22 cellular contexts compared by ENCODE assay signal in genomic region chr4:55080174-55080865, GRCh38. TPM values are rescaled to one million over a fixed set of nuclear protein-coding genes. Genes with fewer than 3 reads are reported as not detected.
DNase-seq lines count a peak whose midpoint lies in the region; ATAC-seq and TF ChIP-seq lines count a peak whose summit lies in the region.
"Had no signal": no experiment of that assay in that cellular context is flagged by ENCODE, and none has a peak within 500 bp of the region (broad histone marks: within the 10 kb centered on the region; RNA-seq: fewer than 3 reads in every experiment).

No MANE protein-coding gene starts in this region.

- CTCF ChIA-PET in activated naive CD4-positive, alpha-beta T cell treated with anti-CD3 and anti-CD28 coated beads for 36 hours (lab: Charles Lee), result no interaction called here

- peak; percentile 3 for DNase-seq in HS-5 (ENCODE audit: low read depth)
- peak; percentile 38 for DNase-seq in brain microvascular endothelial cell
- DNase-seq in left ventricle myocardium superior, result no peak
- DNase-seq in gastrocnemius medialis, result no peak
- DNase-seq in activated naive CD4-positive, alpha-beta T cell treated with anti-CD3 and anti-CD28 coated beads for 36 hours, result no peak
- DNase-seq in activated T-cell treated with anti-CD3 and anti-CD28 coated beads, Interleukin-2, amount 50 U/mL, for 1 hour, result no peak
- no peak for DNase-seq in posterior vena cava (ENCODE audit: low spot score)
- DNase-seq: activated CD4-positive, alpha-beta T cell treated with anti-CD3 and anti-CD28 coated beads, Interleukin-2, amount 50 U/mL, for 1 hour; foreskin keratinocyte; Karpas-422; NCI-H1436 treated with DMSO at 0.1 percent for 48 hours; NCI-H510A; nucleus accumbens had no signal

- no peaks in the 10 kb centered on the region for H3K9me3 Mint-ChIP-seq in activated naive CD4-positive, alpha-beta T cell treated with anti-CD3 and anti-CD28 coated beads for 36 hours
- H3K9me3 Mint-ChIP-seq: activated T-helper 1 cell treated with anti-CD3 and anti-CD28 coated beads, Interleukin-12 subunit alpha, Interleukin-12 subunit beta, Interleukin-2, Interleukin-4 antibody, amounts not matched to agents 30 ng/mL and 10 ng/mL and 1 ng/mL, durations not matched to agents 14 hours and 24 hours and 36 hours; dendritic cell treated with granulocyte-macrophage colony-stimulating factor and Interleukin-4, amounts not matched to agents 40 ng/mL and 50 ng/mL, for 4 days had no signal

- no peak overlapping the region for H3K27ac Mint-ChIP-seq in activated naive CD4-positive, alpha-beta T cell treated with anti-CD3 and anti-CD28 coated beads for 36 hours
- H3K27ac Mint-ChIP-seq: activated T-helper 1 cell treated with anti-CD3 and anti-CD28 coated beads, Interleukin-12 subunit alpha, Interleukin-12 subunit beta, Interleukin-2, Interleukin-4 antibody, amounts not matched to agents 30 ng/mL and 10 ng/mL and 1 ng/mL, durations not matched to agents 14 hours and 24 hours and 36 hours; CD14-positive monocyte; dendritic cell treated with granulocyte-macrophage colony-stimulating factor and Interleukin-4, amounts not matched to agents 40 ng/mL and 50 ng/mL, for 4 days had no signal

- TF ChIP-seq CTCF in brain microvascular endothelial cell (IDR thresholded peaks at IDR 0.05; ENCODE audit: low read depth, low read length, missing control alignments) (no peak), gastrocnemius medialis (IDR thresholded peaks at IDR 0.05 in 4 of 5, conservative IDR thresholded peaks at IDR 0.05 in 1 of 5) (no peak)

- intact Hi-C loops in left ventricle myocardium superior (cut with micrococcal nuclease), result no loop called here
- intact Hi-C loops in gastrocnemius medialis (cut with DNase I; ENCODE audit: low total_unique reads), result no loop called here
- intact Hi-C loops in activated naive CD4-positive, alpha-beta T cell treated with anti-CD3 and anti-CD28 coated beads for 36 hours (cut with micrococcal nuclease), result no loop called here
- intact Hi-C loops in posterior vena cava (cut with DNase I), result no loop called here

- no peaks in the 10 kb centered on the region for H3K36me3 ChIP-seq in brain microvascular endothelial cell (replicated peaks)
- no peaks in the 10 kb centered on the region for H3K36me3 ChIP-seq in gastrocnemius medialis
- H3K36me3 ChIP-seq: adrenal gland had no signal

- in situ Hi-C loops in brain microvascular endothelial cell (cut with HindIII; ENCODE audit: low pct_ligation_motif_present, low sequenced_read_pairs), result no loop called here
- in situ Hi-C loops in gastrocnemius medialis (cut with MboI; ENCODE audit: low sequenced_read_pairs in 4 of 4), result no loop called here

- H3K4me1 Mint-ChIP-seq in activated naive CD4-positive, alpha-beta T cell treated with anti-CD3 and anti-CD28 coated beads for 36 hours (ENCODE audit: low read depth), result peaks cover 10% of the 10 kb centered on the region
- H3K4me1 Mint-ChIP-seq: CD14-positive monocyte had no signal

- no peaks in the 10 kb centered on the region for H3K4me1 ChIP-seq in gastrocnemius medialis
- H3K4me1 ChIP-seq: adrenal gland, foreskin keratinocyte had no signal

- H3K36me3 Mint-ChIP-seq in activated naive CD4-positive, alpha-beta T cell treated with anti-CD3 and anti-CD28 coated beads for 36 hours (ENCODE audit: low read depth), result no peaks in the 10 kb centered on the region
- H3K36me3 Mint-ChIP-seq: CD14-positive monocyte had no signal

- no peak for TF ChIP-seq POLR2A in gastrocnemius medialis (IDR thresholded peaks at IDR 0.05)

- ATAC-seq in left ventricle myocardium superior, result peak; percentile 50
- no peak for ATAC-seq in gastrocnemius medialis
- ATAC-seq in GM21360 (IDR thresholded peaks at IDR 0.05; ENCODE audit: unreplicated experiment), result no peak
- ATAC-seq: foreskin keratinocyte had no signal

- H3K27me3 ChIP-seq in brain microvascular endothelial cell (replicated peaks) (no peaks in the 10 kb centered on the region), gastrocnemius medialis (no peaks in the 10 kb centered on the region)
- H3K27me3 ChIP-seq: adrenal gland had no signal

- no peaks in the 10 kb centered on the region for H3K9me3 ChIP-seq in gastrocnemius medialis
- H3K9me3 ChIP-seq: adrenal gland had no signal

- H3K4me3 ChIP-seq in brain microvascular endothelial cell (ENCODE audit: low read depth, low read length) (no peak overlapping the region), gastrocnemius medialis (no peak overlapping the region)
- H3K4me3 ChIP-seq: adrenal gland, SK-N-MC had no signal

- H3K4me3 Mint-ChIP-seq in activated naive CD4-positive, alpha-beta T cell treated with anti-CD3 and anti-CD28 coated beads for 36 hours, result no peak overlapping the region
- H3K4me3 Mint-ChIP-seq: activated T-helper 1 cell treated with anti-CD3 and anti-CD28 coated beads, Interleukin-12 subunit alpha, Interleukin-12 subunit beta, Interleukin-2, Interleukin-4 antibody, amounts not matched to agents 30 ng/mL and 10 ng/mL and 1 ng/mL, durations not matched to agents 14 hours and 24 hours and 36 hours; CD14-positive monocyte; dendritic cell treated with granulocyte-macrophage colony-stimulating factor and Interleukin-4, amounts not matched to agents 40 ng/mL and 50 ng/mL, for 4 days had no signal

- H3K27ac ChIP-seq in brain microvascular endothelial cell (peak overlapping the region; percentile 74), gastrocnemius medialis (peak overlapping the region in 3 of 4 donors; percentile 57 to 78 (median 77))
- H3K27ac ChIP-seq: foreskin keratinocyte, HL-60, SK-N-MC had no signal

- H3K27me3 Mint-ChIP-seq in activated naive CD4-positive, alpha-beta T cell treated with anti-CD3 and anti-CD28 coated beads for 36 hours (ENCODE audit: low read depth), result peaks cover 33% of the 10 kb centered on the region
- H3K27me3 Mint-ChIP-seq: dendritic cell treated with granulocyte-macrophage colony-stimulating factor and Interleukin-4, amounts not matched to agents 40 ng/mL and 50 ng/mL, for 4 days had no signal

RNA-seq across cellular contexts. Expression of gene KDR, which starts 45.1 kb away (rescaled TPM):
- 21.2 TPM for total RNA-seq in left ventricle myocardium superior
- total RNA-seq in gastrocnemius medialis, result 10 to 100 TPM in 2 of 4 donors, 1 to 10 TPM in 2; 7.4 to 14.8 (median 10.6) TPM
- total RNA-seq in activated naive CD4-positive, alpha-beta T cell treated with anti-CD3 and anti-CD28 coated beads for 36 hours, result not detected
- total RNA-seq in posterior vena cava, result 10 to 100 TPM; 14.5 to 15.1 TPM
- total RNA-seq: activated T-helper 1 cell treated with anti-CD3 and anti-CD28 coated beads, Interleukin-12 subunit alpha, Interleukin-12 subunit beta, Interleukin-2, Interleukin-4 antibody, amounts not matched to agents 30 ng/mL and 10 ng/mL and 1 ng/mL, durations not matched to agents 14 hours and 24 hours and 36 hours; foreskin keratinocyte; mononuclear cell; OCI-LY7 had no signal

Comparison
In these comparisons a context has a peak if more than half of its experiments do, and no peak if none do; other contexts are left out.
1. DNase-seq: peak in HS-5 (single experiment) and brain microvascular endothelial cell (single experiment); none in left ventricle myocardium superior (single experiment), gastrocnemius medialis (0 of 2), activated naive CD4-positive, alpha-beta T cell treated with anti-CD3 and anti-CD28 coated beads for 36 hours (single experiment), activated T-cell treated with anti-CD3 and anti-CD28 coated beads, Interleukin-2, amount 50 U/mL, for 1 hour (single experiment) and posterior vena cava (single experiment).
2. RNA of gene KDR, which starts 45.1 kb away (total RNA-seq): 21.2 TPM in left ventricle myocardium superior (single experiment), 14.5 to 15.1 TPM in posterior vena cava and 7.4 to 14.8 TPM in gastrocnemius medialis; not detected in activated naive CD4-positive, alpha-beta T cell treated with anti-CD3 and anti-CD28 coated beads for 36 hours; every median in the first group is over 4 times any median in the second.